Comparison of ENCODE assay signal across 19 cellular contexts in the genomic region with DNA sequence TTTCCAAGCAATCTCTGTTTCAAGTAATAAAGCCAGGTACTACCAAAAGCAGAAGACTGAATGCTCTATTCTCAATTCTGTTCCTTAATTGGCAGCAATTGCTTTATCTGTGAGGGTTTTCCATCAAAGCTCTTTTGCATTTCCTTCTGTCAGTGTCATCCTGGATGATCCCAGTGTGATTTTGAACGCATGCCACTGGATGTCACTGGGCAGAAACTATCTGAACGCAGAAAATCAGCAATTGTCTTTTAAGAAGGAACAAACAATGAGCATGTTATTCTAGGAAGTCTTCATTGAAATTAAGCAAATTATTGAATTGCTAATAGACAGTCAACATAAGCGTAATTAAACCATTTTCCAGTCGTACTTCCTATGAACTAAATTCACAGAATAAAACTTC.
DNase-seq lines count a peak whose midpoint lies in the region; ATAC-seq and TF ChIP-seq lines count a peak whose summit lies in the region.
"Had no signal": no experiment of that assay in that cellular context is flagged by ENCODE, and none has a peak within 500 bp of the region (broad histone marks: within the 10 kb centered on the region; RNA-seq: fewer than 3 reads in every experiment).

No MANE protein-coding gene starts in this region.

- no peak overlapping the region for H3K4me3 Mint-ChIP-seq in neural progenitor cell
- H3K4me3 Mint-ChIP-seq: B cell; CD4-positive, CD25-positive, alpha-beta regulatory T cell; CD8-positive, alpha-beta T cell had no signal

- no peaks in the 10 kb centered on the region for H3K79me2 ChIP-seq in neural progenitor cell (ENCODE audit: low read depth)

- no peak overlapping the region for H3K18ac ChIP-seq in neuronal stem cell (ENCODE audit: low read length)

- H3F3A ChIP-seq in neural progenitor cell (ENCODE audit: low read depth), result no peaks in the 10 kb centered on the region

- H3K4me1 Mint-ChIP-seq in neural progenitor cell, result peaks cover 6% of the 10 kb centered on the region
- H3K4me1 Mint-ChIP-seq: B cell; CD4-positive, CD25-positive, alpha-beta regulatory T cell had no signal

- H2BK5ac ChIP-seq in neuronal stem cell (ENCODE audit: low read length), result no peak overlapping the region

- no peak overlapping the region for H2BK15ac ChIP-seq in neuronal stem cell (ENCODE audit: low read length)

- no peak overlapping the region for H3K9ac ChIP-seq in neural progenitor cell
- no peak overlapping the region for H3K9ac ChIP-seq in neuronal stem cell (ENCODE audit: low read depth, low read length, poor library complexity)
- H3K9ac ChIP-seq: BLaER1, GM23248 had no signal

- no peak for ATAC-seq in HG03565 (IDR thresholded peaks at IDR 0.05; ENCODE audit: unreplicated experiment)
- ATAC-seq: CD8-positive, alpha-beta T cell had no signal

- no peak overlapping the region for H4K91ac ChIP-seq in neuronal stem cell (ENCODE audit: low read depth, low read length, poor library complexity)

- H3K4me3 ChIP-seq in neural progenitor cell, result no peak overlapping the region
- H3K4me3 ChIP-seq in neuronal stem cell (ENCODE audit: low read length in 2 of 2), result no peak overlapping the region
- no peak overlapping the region for H3K4me3 ChIP-seq in adrenal gland
- H3K4me3 ChIP-seq in tibial nerve, result no peak overlapping the region
- H3K4me3 ChIP-seq: BLaER1, GM23248 had no signal

- H3K27ac ChIP-seq in neural progenitor cell (no peak overlapping the region), neuronal stem cell (replicated peaks; ENCODE audit: low read length) (no peak overlapping the region), adrenal gland (no peak overlapping the region), tibial nerve (no peak overlapping the region)
- H3K27ac ChIP-seq: BLaER1, C4-2B, GM23248 had no signal

- H2AK5ac ChIP-seq in neuronal stem cell (ENCODE audit: low read depth, low read length), result no peak overlapping the region

- H2BK12ac ChIP-seq in neuronal stem cell (ENCODE audit: low read length), result no peak overlapping the region

- TF ChIP-seq POLR2A in adrenal gland (IDR thresholded peaks at IDR 0.05), result no peak
- no peak for TF ChIP-seq POLR2A in tibial nerve (IDR thresholded peaks at IDR 0.05)

- no peaks in the 10 kb centered on the region for H3K4me1 ChIP-seq in neural progenitor cell
- H3K4me1 ChIP-seq in neuronal stem cell (ENCODE audit: control insufficient read depth in 2 of 2, insufficient read depth in 1 of 2, low read depth in 1 of 2, low read length in 2 of 2), result peaks cover 0 to 2% of the 10 kb centered on the region in 2 donors
- no peaks in the 10 kb centered on the region for H3K4me1 ChIP-seq in adrenal gland (replicated peaks in 1 of 2)
- H3K4me1 ChIP-seq in tibial nerve, result no peaks in the 10 kb centered on the region
- H3K4me1 ChIP-seq: BLaER1, Caco-2 had no signal

- no CpG with 5 or more reads among the region's 4 CpGs for WGBS in neuronal stem cell (ENCODE audit: extremely low coverage in 2 of 2, insufficient read length in 2 of 2, insufficient replicate concordance in 1 of 2), 2 donors
- 77 to 83% (median 81%) methylated on average over 4 of the region's 4 CpGs for WGBS in adrenal gland, 4 donors
- WGBS in tibial nerve, 2 donors, result 60 to 64% methylated on average over 4 of the region's 4 CpGs

- no peaks in the 10 kb centered on the region for H4K20me1 ChIP-seq in neural progenitor cell (ENCODE audit: low read depth)
- H4K20me1 ChIP-seq: BLaER1 had no signal

- H3K36me3 Mint-ChIP-seq in neural progenitor cell, result no peaks in the 10 kb centered on the region
- H3K36me3 Mint-ChIP-seq: CD4-positive, CD25-positive, alpha-beta regulatory T cell; CD8-positive, alpha-beta T cell had no signal

- TF ChIP-seq CTCF in neural progenitor cell (IDR thresholded peaks at IDR 0.05) (no peak), adrenal gland (IDR thresholded peaks at IDR 0.05) (no peak), tibial nerve (IDR thresholded peaks at IDR 0.05) (no peak)

- intact Hi-C loops in adrenal gland (cut with DNase I), result no loop called here

- peaks cover 12% of the 10 kb centered on the region for H3K9me3 Mint-ChIP-seq in neural progenitor cell

- no peak for TF ChIP-seq EP300 in tibial nerve (IDR thresholded peaks at IDR 0.05)

- no peak overlapping the region for H3K27ac Mint-ChIP-seq in neural progenitor cell
- H3K27ac Mint-ChIP-seq: B cell; CD4-positive, CD25-positive, alpha-beta regulatory T cell; CD8-positive, alpha-beta T cell had no signal

- H4K8ac ChIP-seq in neuronal stem cell (ENCODE audit: low read depth, low read length), result no peak overlapping the region

- no peak overlapping the region for H3K4ac ChIP-seq in neuronal stem cell (ENCODE audit: low read length)

- H3K27me3 ChIP-seq in neural progenitor cell (no peaks in the 10 kb centered on the region), neuronal stem cell (ENCODE audit: control insufficient read depth in 3 of 3, insufficient read depth in 3 of 3, low read depth in 1 of 3, low read length in 3 of 3) (no peaks in the 10 kb centered on the region), adrenal gland (no peaks in the 10 kb centered on the region), tibial nerve (no peaks in the 10 kb centered on the region)
- H3K27me3 ChIP-seq: BLaER1 had no signal

- no peaks in the 10 kb centered on the region for H3K79me1 ChIP-seq in neuronal stem cell (ENCODE audit: low read depth, low read length)

- H3K9me3 ChIP-seq in neural progenitor cell (ENCODE audit: low read depth), result no peaks in the 10 kb centered on the region
- H3K9me3 ChIP-seq in neuronal stem cell (replicated peaks in 1 of 2; ENCODE audit: control insufficient read depth in 2 of 2, insufficient read depth in 1 of 2, low read depth in 1 of 2, low read length in 2 of 2), result no peaks in the 10 kb centered on the region
- H3K9me3 ChIP-seq in adrenal gland (replicated peaks in 1 of 3), result peaks cover 0 to 2% (median 0%) of the 10 kb centered on the region in 3 donors
- peaks cover 0 to 12% (median 0%) of the 10 kb centered on the region in 4 donors for H3K9me3 ChIP-seq in tibial nerve

- H3K27me3 Mint-ChIP-seq in neural progenitor cell (ENCODE audit: insufficient read depth, low read depth), result peaks cover 5% of the 10 kb centered on the region
- H3K27me3 Mint-ChIP-seq: B cell; CD4-positive, CD25-positive, alpha-beta regulatory T cell had no signal

- H3K14ac ChIP-seq in neuronal stem cell (ENCODE audit: low read length), result no peak overlapping the region

- no peaks in the 10 kb centered on the region for H3K36me3 ChIP-seq in neural progenitor cell
- H3K36me3 ChIP-seq in neuronal stem cell (replicated peaks in 1 of 2; ENCODE audit: control insufficient read depth in 2 of 2, insufficient read depth in 2 of 2, low read length in 2 of 2), result no peaks in the 10 kb centered on the region
- H3K36me3 ChIP-seq in adrenal gland (replicated peaks in 1 of 2), result no peaks in the 10 kb centered on the region
- H3K36me3 ChIP-seq in tibial nerve, result no peaks in the 10 kb centered on the region
- H3K36me3 ChIP-seq: BLaER1 had no signal

- peak overlapping the region; percentile 5 for H2AFZ ChIP-seq in neural progenitor cell (replicated peaks)
- no peak overlapping the region for H2AFZ ChIP-seq in neuronal stem cell (ENCODE audit: low read length)
- H2AFZ ChIP-seq: GM23248 had no signal

- H3K23ac ChIP-seq in neuronal stem cell (ENCODE audit: low read depth, low read length, poor library complexity), result no peak overlapping the region

- peak; percentile 68 for DNase-seq in globus pallidus (ENCODE audit: low spot score)
- peak; percentile 51 for DNase-seq in medulla oblongata (ENCODE audit: extremely low spot score)
- DNase-seq in neural progenitor cell (ENCODE audit: low spot score), result no peak
- DNase-seq in superior temporal gyrus (ENCODE audit: extremely low spot score), result peak; percentile 64
- DNase-seq in neuronal stem cell (ENCODE audit: low spot score), result no peak
- no peak for DNase-seq in adrenal gland
- no peak for DNase-seq in tibial nerve (ENCODE audit: low spot score in 2 of 2)
- DNase-seq: Caco-2; CD4-positive, CD25-positive, alpha-beta regulatory T cell; CD8-positive, alpha-beta T cell; DMS153; DND-41; GM23248; H7; HCEC 1CT had no signal

- H2BK120ac ChIP-seq in neuronal stem cell (ENCODE audit: low read depth, low read length), result no peak overlapping the region

- no peak overlapping the region for H3K4me2 ChIP-seq in neural progenitor cell
- no peak overlapping the region for H3K4me2 ChIP-seq in neuronal stem cell (ENCODE audit: insufficient read depth, low read length, poor library complexity, severe bottlenecking)
- H3K4me2 ChIP-seq: BLaER1 had no signal

Comparison
In these comparisons a context has a peak if more than half of its experiments do, and no peak if none do; other contexts are left out.
1. DNase-seq: peak in globus pallidus (single experiment), medulla oblongata (single experiment) and superior temporal gyrus (single experiment); none in neural progenitor cell (single experiment), neuronal stem cell (single experiment), adrenal gland (0 of 7) and tibial nerve (0 of 2).